1 cellular context compared by ENCODE assay signal in the genomic region with DNA sequence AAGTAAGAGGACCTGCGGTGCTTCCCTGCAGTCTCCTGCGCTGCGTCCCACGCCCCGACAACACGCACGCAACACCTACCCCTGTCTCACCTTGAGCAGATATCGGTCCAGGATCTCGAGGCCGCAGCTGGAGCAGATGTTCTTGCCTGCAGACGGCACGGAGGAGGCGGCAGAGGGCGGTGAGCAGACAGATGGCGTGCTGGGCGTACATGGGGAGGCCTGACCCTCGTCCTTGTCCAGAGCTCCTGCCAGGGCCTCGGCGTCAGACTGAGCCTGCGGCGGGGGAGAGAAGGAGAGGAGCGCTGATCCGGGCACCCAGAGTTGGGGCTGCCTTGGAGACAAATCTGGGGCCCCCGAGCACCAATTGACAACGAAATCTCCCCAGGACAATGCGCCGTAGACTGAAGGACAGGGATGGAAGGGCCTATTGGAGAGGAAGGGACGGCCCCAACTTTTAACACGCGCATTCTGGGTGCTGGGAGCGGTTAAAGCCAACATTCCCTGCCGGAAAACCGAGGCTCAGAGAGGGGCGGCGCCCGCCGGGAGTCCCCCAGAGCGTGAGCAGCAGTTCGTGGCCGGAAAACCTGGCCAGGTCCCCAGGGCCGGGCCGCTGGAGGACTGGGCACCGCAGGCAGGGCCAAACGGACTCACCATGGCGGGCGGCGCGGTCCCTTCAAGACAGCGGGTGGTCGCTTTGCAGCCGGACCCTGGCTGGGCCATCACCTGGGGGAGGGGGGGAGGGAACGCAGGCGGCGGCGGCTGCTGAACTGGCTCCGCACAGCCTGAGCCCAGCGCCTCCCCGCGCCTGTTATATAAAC.
TF ChIP-seq lines count a peak whose summit lies in the region.

No MANE protein-coding gene starts in this region.

TF ChIP-seq in IMR-90, 13 proteins besides CTCF, POLR2A, EP300 and RAD21:
- no peak for TF ChIP-seq CHD1 (IDR thresholded peaks at IDR 0.05; ENCODE audit: low read depth, low read length)
- no peak for TF ChIP-seq SMC3 (IDR thresholded peaks at IDR 0.05; ENCODE audit: low read depth, low read length)
- TF ChIP-seq RCOR1 (IDR thresholded peaks at IDR 0.05; ENCODE audit: insufficient replicate concordance, low read length) = no peak
- no peak for TF ChIP-seq MAZ (IDR thresholded peaks at IDR 0.05; ENCODE audit: borderline replicate concordance, low read depth, low read length)
- no peak for TF ChIP-seq CEBPB (IDR thresholded peaks at IDR 0.05; ENCODE audit: low read depth, low read length)
- no peak for TF ChIP-seq MXI1 (IDR thresholded peaks at IDR 0.05; ENCODE audit: borderline replicate concordance, low read depth, low read length)
- TF ChIP-seq USF2 (IDR thresholded peaks at IDR 0.05; ENCODE audit: low read depth, low read length) = no peak
- no peak for TF ChIP-seq FOS (IDR thresholded peaks at IDR 0.05; ENCODE audit: low read depth, low read length)
- TF ChIP-seq NFE2L2 (IDR thresholded peaks at IDR 0.05; ENCODE audit: low read depth, low read length) = no peak
- TF ChIP-seq RFX5 (IDR thresholded peaks at IDR 0.05; ENCODE audit: low read depth, low read length) = no peak
- TF ChIP-seq BHLHE40 (IDR thresholded peaks at IDR 0.05; ENCODE audit: low read depth, low read length) = no peak
